ENCODE assay signal across 17 cellular contexts in genomic region chr11:95596011-95596489, GRCh38.
DNase-seq lines count a peak whose midpoint lies in the region; ATAC-seq and TF ChIP-seq lines count a peak whose summit lies in the region.
"Had no signal": no experiment of that assay in that cellular context is flagged by ENCODE, and none has a peak within 500 bp of the region (broad histone marks: within the 10 kb centered on the region; RNA-seq: fewer than 3 reads in every experiment).

No MANE protein-coding gene starts in this region.

- H3K4me2 ChIP-seq in mammary epithelial cell (ENCODE audit: insufficient read depth, low read depth, low read length): no peak overlapping the region
- H3K4me2 ChIP-seq: A549, GM23338 had no signal

- no peak for DNase-seq in activated naive CD4-positive, alpha-beta T cell treated with anti-CD3 and anti-CD28 coated beads, Interleukin-2, amount 50 U/mL, for 72 hours (ENCODE audit: low spot score in 2 of 2)
- DNase-seq in activated naive CD4-positive, alpha-beta T cell treated with anti-CD3 and anti-CD28 coated beads for 36 hours: no peak
- DNase-seq in mammary epithelial cell (peak; percentile 62), kidney glomerular epithelial cell (lab: John Stamatoyannopoulos, UW) (peak; percentile 62), ureter (ENCODE audit: low spot score) (no peak), T-helper 9 cell (no peak), upper lobe of left lung (no peak)
- DNase-seq: activated CD8-positive, alpha-beta T cell treated with anti-CD3 and anti-CD28 coated beads for 36 hours; Calu3; caudate nucleus; endodermal cell; transverse colon had no signal

- peaks cover 15 to 28% of the 10 kb centered on the region in 2 donors for H3K36me3 Mint-ChIP-seq in activated naive CD4-positive, alpha-beta T cell treated with anti-CD3 and anti-CD28 coated beads, Interleukin-2, amount 50 U/mL, for 72 hours
- no peaks in the 10 kb centered on the region for H3K36me3 Mint-ChIP-seq in activated naive CD4-positive, alpha-beta T cell treated with anti-CD3 and anti-CD28 coated beads for 36 hours (ENCODE audit: low read depth)

- CTCF ChIA-PET in activated naive CD4-positive, alpha-beta T cell treated with anti-CD3 and anti-CD28 coated beads for 36 hours (lab: Charles Lee): no interaction called here
- CTCF ChIA-PET in mammary epithelial cell (lab: Charles Lee; ENCODE audit: low non-redundant PET): interaction anchor here (0.8 kb wide), 1 partner anchor 97 kb away, joined by 4 read pairs; no protein-coding TSS in a partner anchor

- TF ChIP-seq CTCF in mammary epithelial cell (conservative IDR thresholded peaks at IDR 0.05 in 1 of 2, IDR thresholded peaks at IDR 0.05 in 1 of 2; ENCODE audit: extremely low read depth in 1 of 2, insufficient read depth in 1 of 2, low read depth in 1 of 2, low read length in 2 of 2): no peak
- TF ChIP-seq CTCF in upper lobe of left lung (IDR thresholded peaks at IDR 0.05): no peak

- H3K4me3 Mint-ChIP-seq in activated naive CD4-positive, alpha-beta T cell treated with anti-CD3 and anti-CD28 coated beads for 36 hours: no peak overlapping the region
- H3K4me3 Mint-ChIP-seq: activated CD8-positive, alpha-beta T cell treated with anti-CD3 and anti-CD28 coated beads for 36 hours; endodermal cell; GM23338 had no signal

- H3K4me1 ChIP-seq in mammary epithelial cell (ENCODE audit: insufficient read depth, low read length) (peaks cover 10% of the 10 kb centered on the region), subcutaneous abdominal adipose tissue (ENCODE audit: control insufficient read depth in 5 of 5, insufficient read depth in 5 of 5, low read length in 5 of 5) (peaks cover 0 to 30% (median 16%) of the 10 kb centered on the region in 5 donors), upper lobe of left lung (no peaks in the 10 kb centered on the region)
- H3K4me1 ChIP-seq: A549, SJCRH30, transverse colon had no signal

- intact Hi-C loops in activated naive CD4-positive, alpha-beta T cell treated with anti-CD3 and anti-CD28 coated beads for 36 hours (cut with micrococcal nuclease): no loop called here
- intact Hi-C loops in mammary epithelial cell (cut with micrococcal nuclease): no loop called here

- in situ Hi-C loops in mammary epithelial cell (cut with MboI; ENCODE audit: low sequenced_read_pairs in 2 of 2): no loop called here

- peaks cover 17% of the 10 kb centered on the region for H3K4me1 Mint-ChIP-seq in activated naive CD4-positive, alpha-beta T cell treated with anti-CD3 and anti-CD28 coated beads for 36 hours (ENCODE audit: low read depth)

- H3K27me3 Mint-ChIP-seq in activated naive CD4-positive, alpha-beta T cell treated with anti-CD3 and anti-CD28 coated beads for 36 hours (ENCODE audit: low read depth): no peaks in the 10 kb centered on the region
- H3K27me3 Mint-ChIP-seq: activated CD8-positive, alpha-beta T cell treated with anti-CD3 and anti-CD28 coated beads for 36 hours had no signal

- dilution Hi-C loops in mammary epithelial cell (cut with HindIII; ENCODE audit: low sequenced_read_pairs): no loop called here

- 58% methylated on average over 2 of the region's 2 CpGs for WGBS in mammary epithelial cell (ENCODE audit: low coverage, missing lambda C conversion rate)
- WGBS in upper lobe of left lung, 2 donors: 90 to 97% methylated on average over 2 of the region's 2 CpGs

- ATAC-seq in activated naive CD4-positive, alpha-beta T cell treated with anti-CD3 and anti-CD28 coated beads, Interleukin-2, amount 50 U/mL, for 72 hours: no peak
- ATAC-seq in upper lobe of left lung (ENCODE audit: low FRiP score in 2 of 2): no peak
- ATAC-seq: A549; activated CD8-positive, alpha-beta T cell treated with anti-CD3 and anti-CD28 coated beads for 36 hours; GM23338; HepG2 had no signal

- peaks cover 10 to 28% of the 10 kb centered on the region in 2 donors for H3K9me3 Mint-ChIP-seq in activated naive CD4-positive, alpha-beta T cell treated with anti-CD3 and anti-CD28 coated beads, Interleukin-2, amount 50 U/mL, for 72 hours
- no peaks in the 10 kb centered on the region for H3K9me3 Mint-ChIP-seq in activated naive CD4-positive, alpha-beta T cell treated with anti-CD3 and anti-CD28 coated beads for 36 hours
- H3K9me3 Mint-ChIP-seq: activated CD8-positive, alpha-beta T cell treated with anti-CD3 and anti-CD28 coated beads for 36 hours; endodermal cell; GM23338 had no signal

- H3K36me3 ChIP-seq in mammary epithelial cell (ENCODE audit: insufficient read depth, low read length) (no peaks in the 10 kb centered on the region), subcutaneous abdominal adipose tissue (ENCODE audit: control insufficient read depth in 5 of 5, insufficient read depth in 5 of 5, low read length in 5 of 5) (no peaks in the 10 kb centered on the region), upper lobe of left lung (no peaks in the 10 kb centered on the region)
- H3K36me3 ChIP-seq: SJCRH30, transverse colon had no signal

- H3K27me3 ChIP-seq in mammary epithelial cell (ENCODE audit: insufficient read depth, low read length) (no peaks in the 10 kb centered on the region), subcutaneous abdominal adipose tissue (ENCODE audit: control insufficient read depth in 5 of 5, insufficient read depth in 4 of 5, low read length in 5 of 5) (no peaks in the 10 kb centered on the region), upper lobe of left lung (no peaks in the 10 kb centered on the region)
- H3K27me3 ChIP-seq: SJCRH30, transverse colon had no signal

- H3K4me3 ChIP-seq in mammary epithelial cell (replicated peaks in 1 of 3; ENCODE audit: insufficient read depth in 1 of 3, low read depth in 2 of 3, low read length in 3 of 3): no peak overlapping the region
- no peak overlapping the region for H3K4me3 ChIP-seq in subcutaneous abdominal adipose tissue (ENCODE audit: low read depth in 1 of 5, low read length in 5 of 5)
- no peak overlapping the region for H3K4me3 ChIP-seq in upper lobe of left lung
- H3K4me3 ChIP-seq: A549, GM23338, SJCRH30, transverse colon had no signal

- peak overlapping the region; percentile 74 for H2AFZ ChIP-seq in mammary epithelial cell (ENCODE audit: low read depth, low read length)
- H2AFZ ChIP-seq: GM23338 had no signal

- H3K9ac ChIP-seq in mammary epithelial cell (ENCODE audit: insufficient read depth, low read length) (no peak overlapping the region), subcutaneous abdominal adipose tissue (ENCODE audit: low read length in 5 of 5) (no peak overlapping the region)

- TF ChIP-seq EP300 in upper lobe of left lung (IDR thresholded peaks at IDR 0.05): no peak

- H3K9me3 ChIP-seq in mammary epithelial cell (replicated peaks; ENCODE audit: insufficient read depth, low read length) (no peaks in the 10 kb centered on the region), subcutaneous abdominal adipose tissue (ENCODE audit: control insufficient read depth in 5 of 5, low read length in 5 of 5) (no peaks in the 10 kb centered on the region), upper lobe of left lung (no peaks in the 10 kb centered on the region)
- H3K9me3 ChIP-seq: A549, SJCRH30, transverse colon had no signal

- TF ChIP-seq POLR2A in upper lobe of left lung (IDR thresholded peaks at IDR 0.05): no peak

- peak overlapping the region; percentile 35 to 62 for H3K27ac Mint-ChIP-seq in activated naive CD4-positive, alpha-beta T cell treated with anti-CD3 and anti-CD28 coated beads, Interleukin-2, amount 50 U/mL, for 72 hours
- H3K27ac Mint-ChIP-seq in activated naive CD4-positive, alpha-beta T cell treated with anti-CD3 and anti-CD28 coated beads for 36 hours: no peak overlapping the region
- H3K27ac Mint-ChIP-seq: activated CD8-positive, alpha-beta T cell treated with anti-CD3 and anti-CD28 coated beads for 36 hours; endodermal cell; GM23338 had no signal

- H3K27ac ChIP-seq in mammary epithelial cell (ENCODE audit: insufficient read depth, low read depth, low read length): no peak overlapping the region
- peak overlapping the region; percentile 12 for H3K27ac ChIP-seq in subcutaneous abdominal adipose tissue (ENCODE audit: low read depth, low read length)
- H3K27ac ChIP-seq in upper lobe of left lung: no peak overlapping the region
- H3K27ac ChIP-seq: A549, SJCRH30, transverse colon had no signal

- H3K79me2 ChIP-seq in mammary epithelial cell (ENCODE audit: insufficient read depth, low read length): no peaks in the 10 kb centered on the region

- no TSS peak for BruUV-seq in mammary epithelial cell (replicated peaks; lab: Mats Ljungman, UMichigan)

- no peaks in the 10 kb centered on the region for H4K20me1 ChIP-seq in mammary epithelial cell (ENCODE audit: insufficient read depth, low read length)

Comparison
In these comparisons a context has a peak if more than half of its experiments do, and no peak if none do; other contexts are left out.
1. DNase-seq: peak in mammary epithelial cell (single experiment) and kidney glomerular epithelial cell (single experiment); none in activated naive CD4-positive, alpha-beta T cell treated with anti-CD3 and anti-CD28 coated beads, Interleukin-2, amount 50 U/mL, for 72 hours (0 of 2), activated naive CD4-positive, alpha-beta T cell treated with anti-CD3 and anti-CD28 coated beads for 36 hours (single experiment), ureter (single experiment), T-helper 9 cell (single experiment) and upper lobe of left lung (0 of 2).